In genomic region chr14:74965770-74966153, GRCh38 we compare ENCODE assay signal across 20 cellular contexts. TPM values are rescaled to one million over a fixed set of nuclear protein-coding genes. Genes with fewer than 3 reads are reported as not detected.
DNase-seq lines count a peak whose midpoint lies in the region; ATAC-seq, FAIRE-seq and TF ChIP-seq lines count a peak whose summit lies in the region.
"Had no signal": no experiment of that assay in that cellular context is flagged by ENCODE, and none has a peak within 500 bp of the region (broad histone marks: within the 10 kb centered on the region; RNA-seq: fewer than 3 reads in every experiment).

No MANE protein-coding gene starts in this region.

- peaks cover 42% of the 10 kb centered on the region for H3K4me1 ChIP-seq in keratinocyte (ENCODE audit: control insufficient read depth, extremely low read depth, insufficient read depth, low read length)
- H3K4me1 ChIP-seq: colonic mucosa, Peyer's patch, upper lobe of right lung had no signal

- CTCF ChIA-PET in AG04450 (lab: Charles Lee), result no interaction called here

- dilution Hi-C loops in keratinocyte (cut with MboI; ENCODE audit: extremely low pct_ligation_motif_present, low sequenced_read_pairs), result no loop called here

- peak; percentile 68 for FAIRE-seq in HTR-8/SVneo (lab: Jason Lieb, UNC)
- FAIRE-seq in keratinocyte (lab: Jason Lieb, UNC), result peak; percentile 99
- FAIRE-seq: endometrium, H54 had no signal

- peak overlapping the region; percentile 11 for H3K27ac ChIP-seq in AG04450 (ENCODE audit: low read depth, low read length)
- peak overlapping the region; percentile 84 for H3K27ac ChIP-seq in keratinocyte (ENCODE audit: control insufficient read depth, insufficient read depth, low read length)
- H3K27ac ChIP-seq: colonic mucosa, lower lobe of right lung, Peyer's patch, upper lobe of right lung had no signal

- H3K9me3 ChIP-seq in AG04450 (ENCODE audit: control insufficient read depth, insufficient read depth, low read length) (no peaks in the 10 kb centered on the region), keratinocyte (ENCODE audit: control insufficient read depth, low read depth, low read length) (no peaks in the 10 kb centered on the region)
- H3K9me3 ChIP-seq: colonic mucosa, lower lobe of right lung, Peyer's patch, upper lobe of right lung had no signal

- in situ Hi-C loops in astrocyte of the spinal cord (cut with HindIII; ENCODE audit: low sequenced_read_pairs), result no loop called here

- no peak for ATAC-seq in GM18861 (IDR thresholded peaks at IDR 0.05; ENCODE audit: unreplicated experiment)
- ATAC-seq in HG03045 (IDR thresholded peaks at IDR 0.05; ENCODE audit: unreplicated experiment), result no peak
- ATAC-seq: lower lobe of right lung; stimulated activated naive CD8-positive, alpha-beta T cell treated with anti-CD3 and anti-CD28 coated beads, Interleukin-15, amount 100 ng/mL, for 72 hours; upper lobe of right lung had no signal

- no peak overlapping the region for H2AFZ ChIP-seq in keratinocyte (ENCODE audit: control insufficient read depth, low read length)

- peak overlapping the region; percentile 60 for H3K9ac ChIP-seq in keratinocyte (ENCODE audit: control insufficient read depth, extremely low read depth, insufficient read depth, low read length)

- no peak for TF ChIP-seq CTCF in AG04450 (IDR thresholded peaks at IDR 0.05; ENCODE audit: low read depth, low read length)
- no peak for TF ChIP-seq CTCF in astrocyte of the spinal cord (IDR thresholded peaks at IDR 0.05; ENCODE audit: low read depth, low read length)
- no peak for TF ChIP-seq CTCF in keratinocyte (optimal IDR thresholded peaks at IDR 0.05 in 1 of 3, IDR thresholded peaks at IDR 0.05 in 1 of 3, conservative IDR thresholded peaks at IDR 0.05 in 1 of 3; ENCODE audit: extremely low read depth in 1 of 3, insufficient read depth in 2 of 3, low read length in 3 of 3)

- no peaks in the 10 kb centered on the region for H3K9me1 ChIP-seq in keratinocyte (ENCODE audit: control insufficient read depth, extremely low read depth, insufficient read depth, low read length)

- H3K36me3 ChIP-seq in keratinocyte (ENCODE audit: control insufficient read depth in 2 of 2, extremely low read depth in 1 of 2, insufficient read depth in 2 of 2, low read length in 2 of 2), result no peaks in the 10 kb centered on the region
- H3K36me3 ChIP-seq: colonic mucosa, lower lobe of right lung, Peyer's patch, upper lobe of right lung had no signal

- no peak for DNase-seq in AG04450 (ENCODE audit: low read depth, low spot score)
- DNase-seq in HTR-8/SVneo (ENCODE audit: insufficient read length, low spot score), result no peak
- DNase-seq in astrocyte of the spinal cord (ENCODE audit: low read depth, low spot score), result peak; percentile 45
- peak; percentile 95 for DNase-seq in keratinocyte (ENCODE audit: low read depth, low spot score)
- no peak for DNase-seq in SKM-1 treated with dmso at 0.1 percent for 144 hours (lab: John Stamatoyannopoulos, UW; ENCODE audit: unreplicated experiment)
- DNase-seq: activated CD4-positive, alpha-beta T cell treated with anti-CD3 and anti-CD28 coated beads, Interleukin-2, amount 50 U/mL, for 4 hours; activated naive CD4-positive, alpha-beta T cell treated with anti-CD3 and anti-CD28 coated beads, Interleukin-2, amount 50 U/mL, for 16 hours; colonic mucosa; COR-L47; glutamatergic neuron; immature natural killer cell; lower lobe of right lung; Peyer's patch; stimulated activated CD4-positive, alpha-beta T cell treated with anti-CD3 and anti-CD28 coated beads, Interleukin-2, amount 100 ng/mL, for 24 hours; stimulated activated naive CD8-positive, alpha-beta T cell treated with anti-CD3 and anti-CD28 coated beads, Interleukin-15, amount 100 ng/mL, for 72 hours; upper lobe of right lung had no signal

- H4K20me1 ChIP-seq in keratinocyte (ENCODE audit: control insufficient read depth, extremely low read depth, insufficient read depth, low read length), result no peaks in the 10 kb centered on the region

- peak overlapping the region; percentile 65 for H3K4me2 ChIP-seq in keratinocyte (ENCODE audit: control insufficient read depth, extremely low read depth, insufficient read depth, low read depth, low read length)

- H3K4me3 ChIP-seq in AG04450 (ENCODE audit: low read depth, low read length) (no peak overlapping the region), astrocyte of the spinal cord (ENCODE audit: low read depth, low read length) (no peak overlapping the region), keratinocyte (ENCODE audit: control insufficient read depth in 2 of 3, extremely low read depth in 1 of 3, insufficient read depth in 2 of 3, low read depth in 1 of 3, low read length in 3 of 3) (no peak overlapping the region)
- H3K4me3 ChIP-seq: colonic mucosa, lower lobe of right lung, Peyer's patch, upper lobe of right lung had no signal

- POLR2A ChIA-PET in AG04450 (lab: Yijun Ruan, JAX), result interaction anchor here (0.6 kb wide), 1 partner anchor 53 kb away, joined by 4 read pairs; no protein-coding TSS in a partner anchor

- H3K79me2 ChIP-seq in keratinocyte (ENCODE audit: control insufficient read depth, insufficient read depth, low read length), result no peaks in the 10 kb centered on the region

- peaks cover 16% of the 10 kb centered on the region for H3K27me3 ChIP-seq in AG04450 (ENCODE audit: control insufficient read depth, insufficient read depth, low read length)
- no peaks in the 10 kb centered on the region for H3K27me3 ChIP-seq in keratinocyte (ENCODE audit: control insufficient read depth, extremely low read depth, insufficient read depth, low read length)
- H3K27me3 ChIP-seq: colonic mucosa, Peyer's patch, upper lobe of right lung had no signal

RNA-seq across cellular contexts. Expression of gene PGF, which starts 10.4 kb away (rescaled TPM):
- polyA plus RNA-seq in AG04450 (2011; rRNA removed) (0.55 and 0.63 TPM in 2 replicates), keratinocyte (16.5 to 19.0 TPM (median 17.5 TPM) in 3 replicates)
- polyA minus RNA-seq in AG04450 (2011; rRNA and poly(A)+ RNA removed), result 0.35 and 0.78 TPM in 2 replicates
- 4.3 TPM for polyA plus RNA-seq in keratinocyte (2011; ENCODE audit: low read depth)
- 11.8 and 26.1 TPM in 2 replicates for polyA plus RNA-seq in keratinocyte (2011; cell fraction: cytosol; rRNA removed)
- polyA plus RNA-seq in keratinocyte (2011; cell fraction: nucleus; rRNA removed), result 15.8 and 22.6 TPM in 2 replicates
- 21.3 and 25.5 TPM in 2 replicates for polyA plus RNA-seq in keratinocyte (2012; ENCODE audit: low replicate concordance)
- 8.5 to 14.9 TPM (median 9.4 TPM) in 3 replicates for polyA minus RNA-seq in keratinocyte
- polyA minus RNA-seq in keratinocyte (2011; cell fraction: cytosol; rRNA and poly(A)+ RNA removed), result 22.3 TPM
- polyA minus RNA-seq in keratinocyte (2011; cell fraction: nucleus; rRNA and poly(A)+ RNA removed), result 9.2 and 10.9 TPM in 2 replicates

RNA-seq across cellular contexts. Expression of gene EIF2B2, which starts 37.0 kb away (rescaled TPM):
- polyA plus RNA-seq in AG04450 (2011; rRNA removed) (78.3 and 82.5 TPM in 2 replicates), keratinocyte (112 to 114 TPM (median 113 TPM) in 3 replicates)
- 42.1 and 51.4 TPM in 2 replicates for polyA minus RNA-seq in AG04450 (2011; rRNA and poly(A)+ RNA removed)
- polyA plus RNA-seq in keratinocyte (2011; ENCODE audit: low read depth), result 21.6 TPM
- polyA plus RNA-seq in keratinocyte (2011; cell fraction: cytosol; rRNA removed), result 98.8 and 122 TPM in 2 replicates
- polyA plus RNA-seq in keratinocyte (2011; cell fraction: nucleus; rRNA removed), result 81.7 and 85.0 TPM in 2 replicates
- polyA plus RNA-seq in keratinocyte (2012; ENCODE audit: low replicate concordance), result 68.5 and 72.2 TPM in 2 replicates
- polyA minus RNA-seq in keratinocyte, result 51.9 to 58.9 TPM (median 54.6 TPM) in 3 replicates
- polyA minus RNA-seq in keratinocyte (2011; cell fraction: cytosol; rRNA and poly(A)+ RNA removed), result 40.7 TPM
- polyA minus RNA-seq in keratinocyte (2011; cell fraction: nucleus; rRNA and poly(A)+ RNA removed), result 13.5 and 29.6 TPM in 2 replicates

RNA-seq across cellular contexts. Expression of gene RPS6KL1, which starts 42.7 kb away (rescaled TPM):
- polyA plus RNA-seq in AG04450 (2011; rRNA removed) (0.37 and 0.64 TPM in 2 replicates), keratinocyte (0.19 to 1.8 TPM (median 0.69 TPM) in 3 replicates)
- polyA minus RNA-seq in AG04450 (2011; rRNA and poly(A)+ RNA removed), result 0.60 and 1.9 TPM in 2 replicates
- polyA plus RNA-seq in keratinocyte (2011; ENCODE audit: low read depth), result 0.81 TPM
- polyA plus RNA-seq in keratinocyte (2011; cell fraction: cytosol; rRNA removed), result 0.38 and 0.49 TPM in 2 replicates
- 0.78 and 1.0 TPM in 2 replicates for polyA plus RNA-seq in keratinocyte (2011; cell fraction: nucleus; rRNA removed)
- 0.51 and 1.0 TPM in 2 replicates for polyA plus RNA-seq in keratinocyte (2012; ENCODE audit: low replicate concordance)
- polyA minus RNA-seq in keratinocyte, result 1.2 to 2.6 TPM in 2 of 3 replicates, not detected in the other
- polyA minus RNA-seq in keratinocyte (2011; cell fraction: cytosol; rRNA and poly(A)+ RNA removed), result not detected
- polyA minus RNA-seq in keratinocyte (2011; cell fraction: nucleus; rRNA and poly(A)+ RNA removed), result 0.11 TPM in 1 of 2 replicates, not detected in the other

Comparison
In these comparisons a context has a peak if more than half of its experiments do, and no peak if none do; other contexts are left out.
1. DNase-seq: peak in astrocyte of the spinal cord (single experiment) and keratinocyte (single experiment); none in AG04450 (single experiment), HTR-8/SVneo (single experiment) and SKM-1 treated with dmso at 0.1 percent for 144 hours (single experiment).